1 cellular context compared by ENCODE assay signal in genomic region chr11:105152556-105152955, GRCh38.
TF ChIP-seq lines count a peak whose summit lies in the region.

No MANE protein-coding gene starts in this region.

TF ChIP-seq in GM23338, 12 proteins besides CTCF, POLR2A, EP300 and RAD21 (continued from another document):
- no peak for TF ChIP-seq ETS1 (IDR thresholded peaks at IDR 0.05)
- TF ChIP-seq STAT1 (IDR thresholded peaks at IDR 0.05; ENCODE audit: unreplicated experiment) = no peak
- TF ChIP-seq EZH2phosphoT487 (IDR thresholded peaks at IDR 0.05; ENCODE audit: unreplicated experiment) = no peak
- TF ChIP-seq JUNB (IDR thresholded peaks at IDR 0.05; ENCODE audit: unreplicated experiment) = no peak
- no peak for TF ChIP-seq POLR2AphosphoS5 (IDR thresholded peaks at IDR 0.05; ENCODE audit: low read depth)
- no peak for TF ChIP-seq ZNF331 (CRISPR knock-in tag; IDR thresholded peaks at IDR 0.05; ENCODE audit: low read depth)
- TF ChIP-seq EZH2 (IDR thresholded peaks at IDR 0.05; ENCODE audit: low read depth, unreplicated experiment) = no peak
TF ChIP-seq in GM23338: peak in this region for 0.
